In the genomic region with DNA sequence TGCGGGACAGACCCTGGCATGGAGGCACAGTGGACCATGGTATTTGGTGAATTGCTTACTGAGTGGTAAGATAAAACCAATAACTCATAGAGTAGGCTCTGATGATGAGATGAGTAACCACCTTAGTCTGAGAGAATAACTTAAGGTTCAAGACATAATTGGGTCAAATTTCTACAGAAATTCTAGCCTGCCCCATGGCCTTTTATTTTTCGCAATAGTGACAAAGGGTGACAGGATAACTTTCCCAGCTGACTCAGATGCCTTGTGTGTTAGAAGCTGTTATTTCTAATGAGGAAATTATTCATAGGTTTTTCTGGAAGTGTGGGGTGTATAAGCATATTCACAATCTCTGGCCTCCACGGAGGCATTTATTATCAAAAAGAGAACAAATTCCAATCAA, we compare ENCODE assay signal across 25 cellular contexts.
"Had no signal": no experiment of that assay in that cellular context is flagged by ENCODE, and none has a peak within 500 bp of the region (broad histone marks: within the 10 kb centered on the region; RNA-seq: fewer than 3 reads in every experiment).

No MANE protein-coding gene starts in this region.

- H3K4me1 ChIP-seq: parathyroid adenoma, right lobe of liver, stomach, suprapubic skin, tibial nerve had no signal

- H3K9ac ChIP-seq: parathyroid adenoma had no signal

- DNase-seq: activated B cell treated with CpG ODN at 0.5 μM for 24 hours; activated CD4-positive, alpha-beta T cell treated with anti-CD3 and anti-CD28 coated beads for 36 hours; activated CD4-positive, alpha-beta T cell treated with anti-CD3 and anti-CD28 coated beads, Interleukin-2, amount 50 U/mL, for 4 hours; activated CD8-positive, alpha-beta memory T cell treated with anti-CD3 and anti-CD28 coated beads, Interleukin-2, amount 50 U/mL, for 48 hours; activated naive CD4-positive, alpha-beta T cell treated with Interleukin-2 at 50 U/mL for 16 hours; activated naive CD8-positive, alpha-beta T cell treated with anti-CD3 and anti-CD28 coated beads for 36 hours; activated T-cell treated with anti-CD3 and anti-CD28 coated beads, Interleukin-2, amount 50 U/mL, for 4 hours; amniotic stem cell; cerebellar nuclear complex; cortex of kidney; head of caudate nucleus; hypothalamus; left colon; mesendoderm; mucosa of descending colon; nephron progenitor cell; right lobe of liver; small intestine; stimulated activated CD4-positive, alpha-beta T cell treated with anti-CD3 and anti-CD28 coated beads, Interleukin-15, amount 100 ng/mL, for 24 hours; stomach; T1000 had no signal

- H3K27ac ChIP-seq: parathyroid adenoma, right lobe of liver, stomach, suprapubic skin, tibial nerve had no signal

- H3K79me2 ChIP-seq: parathyroid adenoma had no signal

- ATAC-seq: activated CD4-positive, alpha-beta T cell treated with anti-CD3 and anti-CD28 coated beads for 36 hours; activated T-cell treated with anti-CD3 and anti-CD28 coated beads, Interleukin-2, amount 50 U/mL, for 4 hours; left colon; mucosa of descending colon; right lobe of liver; stimulated activated memory B cell treated with anti-CD40 and anti-IgM and Interleukin-4, amounts not matched to agents 10 μg/mL and 1 μg/mL and 100 μg/mL, for 72 hours had no signal

- H3K36me3 ChIP-seq: right lobe of liver, stomach, suprapubic skin, tibial nerve had no signal

- H3K4me3 ChIP-seq: mucosa of descending colon, right lobe of liver, stomach, suprapubic skin, tibial nerve had no signal

- H2AFZ ChIP-seq: parathyroid adenoma had no signal

- H3K9me3 ChIP-seq: mucosa of descending colon, right lobe of liver, suprapubic skin had no signal

- H3K27me3 ChIP-seq: right lobe of liver, stomach, suprapubic skin, tibial nerve had no signal
